9 cellular contexts compared by ENCODE assay signal in genomic region chr17:75036643-75037268, GRCh38. TPM values are rescaled to one million over a fixed set of nuclear protein-coding genes. Genes with fewer than 3 reads are reported as not detected.
A peak's percentile ranks its signal among the peaks of the same experiment; 100 is the strongest.
DNase-seq lines count a peak whose midpoint lies in the region; ATAC-seq, FAIRE-seq and TF ChIP-seq lines count a peak whose summit lies in the region.
"Had no signal": no experiment of that assay in that cellular context is flagged by ENCODE, and none has a peak within 500 bp of the region (broad histone marks: within the 10 kb centered on the region; RNA-seq: fewer than 3 reads in every experiment).

No MANE protein-coding gene starts in this region.

- H3K9me2 ChIP-seq in GM23338 (ENCODE audit: insufficient read depth) = no peaks in the 10 kb centered on the region

- peaks cover 42% of the 10 kb centered on the region for H3F3A ChIP-seq in GM23338 (replicated peaks; ENCODE audit: low read depth)

- H3K4me3 Mint-ChIP-seq in GM23338 = no peak overlapping the region; the same call in 2 of the 3 replicates
- no peak overlapping the region for H3K4me3 Mint-ChIP-seq in stimulated activated memory B cell treated with anti-CD40 and anti-IgM and Interleukin-4, amounts not matched to agents 10 μg/mL and 1 μg/mL and 100 μg/mL, for 72 hours

- no peak overlapping the region for H3K4me3 ChIP-seq in GM23338
- peak overlapping the region; percentile 50 for H3K4me3 ChIP-seq in adipocyte (ENCODE audit: low read length)

- no peaks in the 10 kb centered on the region for H3K79me2 ChIP-seq in GM23338 (replicated peaks; ENCODE audit: insufficient read depth)

- peak overlapping the region; percentile 46 for H3K27ac Mint-ChIP-seq in GM23338
- no peak overlapping the region for H3K27ac Mint-ChIP-seq in stimulated activated memory B cell treated with anti-CD40 and anti-IgM and Interleukin-4, amounts not matched to agents 10 μg/mL and 1 μg/mL and 100 μg/mL, for 72 hours

- no peaks in the 10 kb centered on the region for H3K9me3 ChIP-seq in adipocyte (ENCODE audit: control insufficient read depth, low read length)
- H3K9me3 ChIP-seq: neutrophil had no signal

- H3K9me3 Mint-ChIP-seq in GM23338 = peaks cover 14% of the 10 kb centered on the region; the same call in 2 of the 3 replicates
- no peaks in the 10 kb centered on the region for H3K9me3 Mint-ChIP-seq in stimulated activated memory B cell treated with anti-CD40 and anti-IgM and Interleukin-4, amounts not matched to agents 10 μg/mL and 1 μg/mL and 100 μg/mL, for 72 hours

- DNase-seq in GM23338 (ENCODE audit: low spot score) (peak; percentile 72), T follicular helper cell (ENCODE audit: low read depth) (peak; percentile 97), adipocyte (ENCODE audit: low read depth) (no peak), iris pigment epithelial cell (ENCODE audit: low read depth) (peak; percentile 43), D721Med (ENCODE audit: insufficient read length, low spot score) (no peak), GF-D8 (lab: John Stamatoyannopoulos, UW) (no peak)
- DNase-seq in stimulated activated CD4-positive, alpha-beta T cell treated with anti-CD3 and anti-CD28 coated beads, Interleukin-2, amount 100 ng/mL, for 4 hours (ENCODE audit: low read depth) = peak; percentile 74

- peaks cover 5% of the 10 kb centered on the region; the same call in 1 of the 2 replicates for H3K27me3 ChIP-seq in GM23338 (ENCODE audit: insufficient read depth)
- no peaks in the 10 kb centered on the region for H3K27me3 ChIP-seq in adipocyte (replicated peaks; ENCODE audit: control insufficient read depth, insufficient read depth, low read length)

- H4K20me1 ChIP-seq in GM23338 (replicated peaks; ENCODE audit: insufficient read depth) = no peaks in the 10 kb centered on the region; the same call in 1 of the 2 replicates

- no peak for FAIRE-seq in D721Med (lab: Jason Lieb, UNC)

- H3K4me1 ChIP-seq in GM23338 (ENCODE audit: insufficient read depth) = peaks cover 26% of the 10 kb centered on the region
- peaks cover 37% of the 10 kb centered on the region for H3K4me1 ChIP-seq in adipocyte (ENCODE audit: control insufficient read depth, insufficient read depth, low read length)

- H3K36me3 Mint-ChIP-seq in GM23338 (ENCODE audit: low read depth) = peaks cover 50% of the 10 kb centered on the region
- H3K36me3 Mint-ChIP-seq in stimulated activated memory B cell treated with anti-CD40 and anti-IgM and Interleukin-4, amounts not matched to agents 10 μg/mL and 1 μg/mL and 100 μg/mL, for 72 hours = peaks cover 37% of the 10 kb centered on the region

- no peak overlapping the region for H2AFZ ChIP-seq in GM23338

- peak overlapping the region; percentile 67 for H3K9ac ChIP-seq in adipocyte (ENCODE audit: low read length)

- peak overlapping the region; percentile 90 for H3K27ac ChIP-seq in GM23338 (ENCODE audit: low read depth)
- H3K27ac ChIP-seq: neutrophil had no signal

- ATAC-seq in GM23338 = no peak
- ATAC-seq in stimulated activated memory B cell treated with anti-CD40 and anti-IgM and Interleukin-4, amounts not matched to agents 10 μg/mL and 1 μg/mL and 100 μg/mL, for 72 hours = no peak

- H3K27me3 Mint-ChIP-seq in GM23338 (ENCODE audit: insufficient read depth, low read depth, poor library complexity) = peaks cover 30% of the 10 kb centered on the region
- no peaks in the 10 kb centered on the region for H3K27me3 Mint-ChIP-seq in stimulated activated memory B cell treated with anti-CD40 and anti-IgM and Interleukin-4, amounts not matched to agents 10 μg/mL and 1 μg/mL and 100 μg/mL, for 72 hours

- H3K4me2 ChIP-seq in GM23338 = peak overlapping the region; percentile 29; the same call in 1 of the 2 replicates

- H3K36me3 ChIP-seq in GM23338 (ENCODE audit: insufficient read depth) (peaks cover 24% of the 10 kb centered on the region), adipocyte (ENCODE audit: control insufficient read depth, insufficient read depth, low read length, severe bottlenecking) (peaks cover 36% of the 10 kb centered on the region)

- H3K4me1 Mint-ChIP-seq in GM23338 = peaks cover 28% of the 10 kb centered on the region
- H3K4me1 Mint-ChIP-seq in stimulated activated memory B cell treated with anti-CD40 and anti-IgM and Interleukin-4, amounts not matched to agents 10 μg/mL and 1 μg/mL and 100 μg/mL, for 72 hours = peaks cover 36% of the 10 kb centered on the region

- no peak for TF ChIP-seq CTCF in GM23338 (conservative IDR thresholded peaks at IDR 0.05; ENCODE audit: low read depth in 2 of 2)
- TF ChIP-seq CTCF in D721Med (IDR thresholded peaks at IDR 0.05; ENCODE audit: insufficient read depth, missing control alignments) = no peak

TF ChIP-seq in GM23338, 12 proteins besides CTCF, POLR2A, EP300 and RAD21:
- TF ChIP-seq POLR2AphosphoS5 (IDR thresholded peaks at IDR 0.05; ENCODE audit: low read depth) (peak; percentile 48; the same call in 1 of the 2 replicates), ZNF114 (CRISPR knock-in tag; IDR thresholded peaks at IDR 0.05) (no peak), JUNB (IDR thresholded peaks at IDR 0.05; ENCODE audit: unreplicated experiment) (no peak)
TF ChIP-seq in GM23338: peak in this region for 1.

RNA-seq across cellular contexts. Expression of gene ATP5PD, which starts 10.0 kb away (rescaled TPM):
- 240 and 244 TPM in 2 replicates for total RNA-seq in GM23338 (2014; rRNA removed; shearing (Covaris generic))
- 1,144 and 1,234 TPM in 2 replicates for polyA plus RNA-seq in GM23338 (2016; fragmentation: Nextera tagmentation; extraction: Ambion mirVana)

RNA-seq across cellular contexts. Expression of gene KCTD2, which starts 10.3 kb away (rescaled TPM):
- 24.3 and 30.0 TPM in 2 replicates for total RNA-seq in GM23338 (2014; rRNA removed; shearing (Covaris generic))
- polyA plus RNA-seq in GM23338 (2016; fragmentation: Nextera tagmentation; extraction: Ambion mirVana) = 7.4 and 8.1 TPM in 2 replicates

RNA-seq across cellular contexts. Expression of gene MRPL58, which starts 24.3 kb away (rescaled TPM):
- 38.0 and 48.5 TPM in 2 replicates for total RNA-seq in GM23338 (2014; rRNA removed; shearing (Covaris generic))
- polyA plus RNA-seq in GM23338 (2016; fragmentation: Nextera tagmentation; extraction: Ambion mirVana) = 66.7 and 68.0 TPM in 2 replicates

RNA-seq across cellular contexts. Expression of gene CDR2L, which starts 49.3 kb away (rescaled TPM):
- total RNA-seq in GM23338 (2014; rRNA removed; shearing (Covaris generic)) = 34.4 and 35.8 TPM in 2 replicates
- polyA plus RNA-seq in GM23338 (2016; fragmentation: Nextera tagmentation; extraction: Ambion mirVana) = 17.7 and 18.3 TPM in 2 replicates

RNA-seq across cellular contexts. Expression of gene SLC16A5, which starts 51.0 kb away (rescaled TPM):
- total RNA-seq in GM23338 (2014; rRNA removed; shearing (Covaris generic)) = 30.1 and 40.0 TPM in 2 replicates
- polyA plus RNA-seq in GM23338 (2016; fragmentation: Nextera tagmentation; extraction: Ambion mirVana) = 5.0 and 7.3 TPM in 2 replicates

Comparison
In these comparisons a context has a peak if more than half of its experiments do, and no peak if none do; other contexts are left out.
1. DNase-seq: peak in GM23338 (single experiment), T follicular helper cell (single experiment), iris pigment epithelial cell (single experiment) and stimulated activated CD4-positive, alpha-beta T cell treated with anti-CD3 and anti-CD28 coated beads, Interleukin-2, amount 100 ng/mL, for 4 hours (single experiment); none in adipocyte (single experiment), D721Med (single experiment) and GF-D8 (single experiment).